15 cellular contexts compared by ENCODE assay signal in genomic region chr9:121559183-121559582, GRCh38. TPM values are rescaled to one million over a fixed set of nuclear protein-coding genes. Genes with fewer than 3 reads are reported as not detected.
DNase-seq lines count a peak whose midpoint lies in the region; ATAC-seq and TF ChIP-seq lines count a peak whose summit lies in the region.
"Had no signal": no experiment of that assay in that cellular context is flagged by ENCODE, and none has a peak within 500 bp of the region (broad histone marks: within the 10 kb centered on the region; RNA-seq: fewer than 3 reads in every experiment).

No MANE protein-coding gene starts in this region.

- no peak overlapping the region for H3K4me3 ChIP-seq in mesodermal cell (ENCODE audit: extremely low read depth, insufficient read depth, low read length, poor library complexity, severe bottlenecking)
- H3K4me3 ChIP-seq: dorsolateral prefrontal cortex had no signal

- 70 to 97% methylated on average over 2 to 3 of the region's 7 CpGs for WGBS in mesodermal cell (ENCODE audit: insufficient coverage in 2 of 2), 2 experiments

- no peaks in the 10 kb centered on the region for H3K4me1 Mint-ChIP-seq in activated T-helper 17 cell treated with anti-CD3 and anti-CD28 coated beads, Interleukin-2, amount 50 U/mL, for 72 hours
- peaks cover 38% of the 10 kb centered on the region for H3K4me1 Mint-ChIP-seq in HFFc6 (ENCODE audit: low read depth)

- peaks cover 6% of the 10 kb centered on the region for H3K27me3 Mint-ChIP-seq in activated T-helper 17 cell treated with anti-CD3 and anti-CD28 coated beads, Interleukin-2, amount 50 U/mL, for 72 hours
- H3K27me3 Mint-ChIP-seq in HFFc6 (ENCODE audit: insufficient read depth): peaks cover 8% of the 10 kb centered on the region

- no peaks in the 10 kb centered on the region for H3K9me3 ChIP-seq in mesodermal cell (ENCODE audit: control insufficient read depth, low read length)

- TF ChIP-seq CTCF in HFFc6 (IDR thresholded peaks at IDR 0.05): no peak

- peaks cover 32% of the 10 kb centered on the region for H3K4me1 ChIP-seq in mesodermal cell (ENCODE audit: control insufficient read depth, insufficient read depth, low read length, poor library complexity, severe bottlenecking)

- H3K27ac Mint-ChIP-seq in activated T-helper 17 cell treated with anti-CD3 and anti-CD28 coated beads, Interleukin-2, amount 50 U/mL, for 72 hours: no peak overlapping the region
- no peak overlapping the region; the same call in 1 of the 2 replicates for H3K27ac Mint-ChIP-seq in HFFc6
- H3K27ac Mint-ChIP-seq: H9 had no signal

- H3K36me3 ChIP-seq in mesodermal cell (ENCODE audit: control insufficient read depth, insufficient read depth, low read length): no peaks in the 10 kb centered on the region

- DNase-seq in GF-D8 (lab: John Stamatoyannopoulos, UW) (peak; percentile 47), NAMALWA (ENCODE audit: low spot score) (no peak), ecto neural progenitor cell (ENCODE audit: low spot score) (no peak), DMS79 (lab: John Stamatoyannopoulos, UW) (no peak), HFFc6 (no peak)
- DNase-seq: activated T-cell treated with anti-CD3 and anti-CD28 coated beads, Interleukin-2, amount 50 U/mL, for 1 hour; dorsolateral prefrontal cortex; H9; NCI-H187 had no signal

- no peaks in the 10 kb centered on the region for H3K36me3 Mint-ChIP-seq in activated T-helper 17 cell treated with anti-CD3 and anti-CD28 coated beads, Interleukin-2, amount 50 U/mL, for 72 hours (ENCODE audit: low read depth)
- no peaks in the 10 kb centered on the region for H3K36me3 Mint-ChIP-seq in HFFc6 (ENCODE audit: low read depth)

- H3K4me3 Mint-ChIP-seq in activated T-helper 17 cell treated with anti-CD3 and anti-CD28 coated beads, Interleukin-2, amount 50 U/mL, for 72 hours: no peak overlapping the region
- no peak overlapping the region for H3K4me3 Mint-ChIP-seq in HFFc6
- H3K4me3 Mint-ChIP-seq: H9 had no signal

- H3K27ac ChIP-seq in mesodermal cell (ENCODE audit: low read depth, low read length, severe bottlenecking): peak overlapping the region; percentile 83
- H3K27ac ChIP-seq: HL-60 had no signal

- no peaks in the 10 kb centered on the region for H3K9me3 Mint-ChIP-seq in activated T-helper 17 cell treated with anti-CD3 and anti-CD28 coated beads, Interleukin-2, amount 50 U/mL, for 72 hours
- H3K9me3 Mint-ChIP-seq in HFFc6: no peaks in the 10 kb centered on the region
- H3K9me3 Mint-ChIP-seq: H9 had no signal

- ATAC-seq in HG03159 (IDR thresholded peaks at IDR 0.05; ENCODE audit: unreplicated experiment): peak; percentile 52
- ATAC-seq in activated T-helper 17 cell treated with anti-CD3 and anti-CD28 coated beads, Interleukin-2, amount 50 U/mL, for 72 hours (replicated peaks): peak; percentile 39

RNA-seq across cellular contexts. Expression of gene GGTA1, which starts 59.5 kb away (rescaled TPM):
- not detected for total RNA-seq in activated T-helper 17 cell treated with anti-CD3 and anti-CD28 coated beads, Interleukin-2, amount 50 U/mL, for 72 hours
- 0.33 TPM for polyA plus RNA-seq in mesodermal cell (2013, experiment 1 of 2)
- 0.25 TPM for polyA plus RNA-seq in mesodermal cell (2013, experiment 2 of 2)
- not detected for total RNA-seq in HFFc6 (2021; fragmentation: NEBNext Ultra II Directional; extraction: Animal tissue kit (Norgen Biotek cat#: 25700))
- total RNA-seq: H9; myocyte; T-helper 2 cell treated with Interferon-gamma antibody and Interleukin-4, amounts not matched to agents 100 ng/mL and 5 ng/mL, for 36 hours had no signal
